ENCODE assay signal across 18 cellular contexts in genomic region chr5:119300311-119300670, GRCh38. TPM values are rescaled to one million over a fixed set of nuclear protein-coding genes. Genes with fewer than 3 reads are reported as not detected.
A peak's percentile ranks its signal among the peaks of the same experiment; 100 is the strongest.
DNase-seq lines count a peak whose midpoint lies in the region; ATAC-seq and TF ChIP-seq lines count a peak whose summit lies in the region.
"Had no signal": no experiment of that assay in that cellular context is flagged by ENCODE, and none has a peak within 500 bp of the region (broad histone marks: within the 10 kb centered on the region; RNA-seq: fewer than 3 reads in every experiment).

No MANE protein-coding gene starts in this region.

- no peak for ATAC-seq in central memory CD8-positive, alpha-beta T cell (replicated peaks; ENCODE audit: extremely low read depth, poor library complexity, severe bottlenecking)
- no peak for ATAC-seq in stimulated activated memory B cell treated with anti-CD40 and anti-IgM and Interleukin-4, amounts not matched to agents 10 μg/mL and 1 μg/mL and 100 μg/mL, for 72 hours
- ATAC-seq in HG03520 (IDR thresholded peaks at IDR 0.05; ENCODE audit: unreplicated experiment), result no peak
- ATAC-seq in mucosa of descending colon, result no peak
- ATAC-seq: Right ventricle myocardium inferior had no signal

- no peak for TF ChIP-seq CTCF in Peyer's patch (IDR thresholded peaks at IDR 0.05)
- no peak for TF ChIP-seq CTCF in mucosa of descending colon (IDR thresholded peaks at IDR 0.05)

- peaks cover 8% of the 10 kb centered on the region for H3K36me3 Mint-ChIP-seq in activated naive CD4-positive, alpha-beta T cell treated with anti-CD3 and anti-CD28 coated beads for 36 hours (ENCODE audit: low read depth)
- peaks cover 10% of the 10 kb centered on the region for H3K36me3 Mint-ChIP-seq in central memory CD8-positive, alpha-beta T cell (ENCODE audit: insufficient read depth)
- peaks cover 14% of the 10 kb centered on the region for H3K36me3 Mint-ChIP-seq in stimulated activated memory B cell treated with anti-CD40 and anti-IgM and Interleukin-4, amounts not matched to agents 10 μg/mL and 1 μg/mL and 100 μg/mL, for 72 hours

- H3K4me3 Mint-ChIP-seq in activated naive CD4-positive, alpha-beta T cell treated with anti-CD3 and anti-CD28 coated beads for 36 hours, result peak overlapping the region; percentile 93
- H3K4me3 Mint-ChIP-seq in central memory CD8-positive, alpha-beta T cell, result peak overlapping the region; percentile 91
- peak overlapping the region; percentile 69 for H3K4me3 Mint-ChIP-seq in stimulated activated memory B cell treated with anti-CD40 and anti-IgM and Interleukin-4, amounts not matched to agents 10 μg/mL and 1 μg/mL and 100 μg/mL, for 72 hours

- H3K36me3 ChIP-seq in Peyer's patch (no peaks in the 10 kb centered on the region), mucosa of descending colon (ENCODE audit: low read depth) (no peaks in the 10 kb centered on the region)
- H3K36me3 ChIP-seq: breast epithelium had no signal

- H3K4me1 Mint-ChIP-seq in activated naive CD4-positive, alpha-beta T cell treated with anti-CD3 and anti-CD28 coated beads for 36 hours (ENCODE audit: low read depth), result peaks cover 75% of the 10 kb centered on the region
- H3K4me1 Mint-ChIP-seq in central memory CD8-positive, alpha-beta T cell, result peaks cover 64% of the 10 kb centered on the region
- peaks cover 68% of the 10 kb centered on the region for H3K4me1 Mint-ChIP-seq in stimulated activated memory B cell treated with anti-CD40 and anti-IgM and Interleukin-4, amounts not matched to agents 10 μg/mL and 1 μg/mL and 100 μg/mL, for 72 hours

- H3K9me3 Mint-ChIP-seq in activated naive CD4-positive, alpha-beta T cell treated with anti-CD3 and anti-CD28 coated beads for 36 hours, result peaks cover 2% of the 10 kb centered on the region
- no peaks in the 10 kb centered on the region for H3K9me3 Mint-ChIP-seq in central memory CD8-positive, alpha-beta T cell
- no peaks in the 10 kb centered on the region for H3K9me3 Mint-ChIP-seq in stimulated activated memory B cell treated with anti-CD40 and anti-IgM and Interleukin-4, amounts not matched to agents 10 μg/mL and 1 μg/mL and 100 μg/mL, for 72 hours

- no peak for TF ChIP-seq POLR2A in Peyer's patch (IDR thresholded peaks at IDR 0.05)

- CTCF ChIA-PET in activated naive CD4-positive, alpha-beta T cell treated with anti-CD3 and anti-CD28 coated beads for 36 hours (lab: Charles Lee), result interaction anchor here (0.7 to 2.8 kb wide), 7 partner anchors 10 to 112 kb away, joined by 3 to 11 read pairs (median 3); no protein-coding TSS in a partner anchor

- H3K27ac ChIP-seq in Peyer's patch, result peak overlapping the region in 3 of 4 donors; percentile 44 to 77 (median 51)
- H3K27ac ChIP-seq: breast epithelium had no signal

- no peaks in the 10 kb centered on the region for H3K27me3 Mint-ChIP-seq in activated naive CD4-positive, alpha-beta T cell treated with anti-CD3 and anti-CD28 coated beads for 36 hours (ENCODE audit: low read depth)
- no peaks in the 10 kb centered on the region for H3K27me3 Mint-ChIP-seq in central memory CD8-positive, alpha-beta T cell
- no peaks in the 10 kb centered on the region for H3K27me3 Mint-ChIP-seq in stimulated activated memory B cell treated with anti-CD40 and anti-IgM and Interleukin-4, amounts not matched to agents 10 μg/mL and 1 μg/mL and 100 μg/mL, for 72 hours

- no peak for DNase-seq in activated naive CD4-positive, alpha-beta T cell treated with anti-CD3 and anti-CD28 coated beads for 36 hours
- DNase-seq in activated naive CD4-positive, alpha-beta T cell treated with anti-CD3 and anti-CD28 coated beads, Interleukin-2, amount 50 U/mL, for 16 hours, result no peak
- DNase-seq in Peyer's patch (no peak), HUDEP-2 (lab: John Stamatoyannopoulos, UW; ENCODE audit: unreplicated experiment in 76 of 76) (no peak), mucosa of descending colon (no peak)
- DNase-seq in central memory CD8-positive, alpha-beta T cell (ENCODE audit: low spot score in 2 of 2), result no peak
- DNase-seq: Caco-2, GF-D8, hippocampal formation, kidney glomerular epithelial cell, mesendoderm, NCI-H1436 treated with DMSO at 0.1 percent for 48 hours, NCI-H226, substantia nigra had no signal

- H3K27me3 ChIP-seq in Peyer's patch, result no peaks in the 10 kb centered on the region
- H3K27me3 ChIP-seq: breast epithelium had no signal

- H3K9me3 ChIP-seq in Peyer's patch (no peaks in the 10 kb centered on the region), mucosa of descending colon (no peaks in the 10 kb centered on the region)
- H3K9me3 ChIP-seq: breast epithelium had no signal

- H3K4me3 ChIP-seq in Peyer's patch (peak overlapping the region in 1 of 4 donors; percentile 29), mucosa of descending colon (no peak overlapping the region)
- H3K4me3 ChIP-seq: breast epithelium had no signal

- H3K27ac Mint-ChIP-seq in activated naive CD4-positive, alpha-beta T cell treated with anti-CD3 and anti-CD28 coated beads for 36 hours, result peak overlapping the region; percentile 97
- peak overlapping the region; percentile 95 for H3K27ac Mint-ChIP-seq in central memory CD8-positive, alpha-beta T cell (ENCODE audit: low read depth)
- H3K27ac Mint-ChIP-seq in stimulated activated memory B cell treated with anti-CD40 and anti-IgM and Interleukin-4, amounts not matched to agents 10 μg/mL and 1 μg/mL and 100 μg/mL, for 72 hours, result peak overlapping the region; percentile 82

- intact Hi-C loops in activated naive CD4-positive, alpha-beta T cell treated with anti-CD3 and anti-CD28 coated beads for 36 hours (cut with micrococcal nuclease), result loop anchor here (1.0 kb wide), 1 partner anchor 8 kb away; no protein-coding TSS in a partner anchor
- intact Hi-C loops in mucosa of descending colon (cut with DNase I, micrococcal nuclease), result no loop called here

- H3K4me1 ChIP-seq in Peyer's patch, result peaks cover 0 to 23% (median 9%) of the 10 kb centered on the region in 4 donors
- peaks cover 9% of the 10 kb centered on the region for H3K4me1 ChIP-seq in mucosa of descending colon (ENCODE audit: low read depth)
- H3K4me1 ChIP-seq: breast epithelium had no signal

RNA-seq across cellular contexts. Expression of gene TNFAIP8, which starts 55.5 kb away (rescaled TPM):
- total RNA-seq in activated naive CD4-positive, alpha-beta T cell treated with anti-CD3 and anti-CD28 coated beads for 36 hours, result 100 to 1,000 TPM; 141 to 142 TPM
- total RNA-seq in Peyer's patch (10 to 100 TPM in 2 of 4 donors, 1 to 10 TPM in 2; 3.0 to 47.9 (median 10.2) TPM), mucosa of descending colon (10 to 100 TPM in 2 of 3 donors, 1 to 10 TPM in 1; 8.7 to 15.7 (median 12.3) TPM)
